ENCODE assay signal across 18 cellular contexts in the genomic region with DNA sequence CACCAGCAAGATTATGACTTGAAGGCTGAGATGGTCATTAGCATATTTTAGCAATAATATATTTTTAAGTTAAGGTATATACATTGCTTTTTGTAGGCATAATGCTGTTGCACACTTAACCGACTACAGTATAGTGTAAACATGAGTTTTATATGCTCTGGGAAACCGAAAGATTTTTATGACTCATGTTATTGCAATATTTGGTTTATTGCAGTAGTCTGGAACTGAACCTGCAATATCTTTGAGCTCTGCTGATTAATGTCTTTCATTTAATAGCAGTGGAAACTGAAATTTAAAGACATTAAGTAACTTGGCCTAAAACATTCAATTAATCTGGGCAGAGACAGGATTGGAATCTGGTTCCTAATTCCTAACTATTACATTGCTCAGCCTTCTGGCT.
DNase-seq lines count a peak whose midpoint lies in the region; ATAC-seq and TF ChIP-seq lines count a peak whose summit lies in the region.
"Had no signal": no experiment of that assay in that cellular context is flagged by ENCODE, and none has a peak within 500 bp of the region (broad histone marks: within the 10 kb centered on the region; RNA-seq: fewer than 3 reads in every experiment).

No MANE protein-coding gene starts in this region.

- no peaks in the 10 kb centered on the region for H3K4me1 ChIP-seq in IMR-90 (ENCODE audit: control insufficient read depth, insufficient read depth, low read length)
- H3K4me1 ChIP-seq in RWPE2 (ENCODE audit: insufficient read depth, poor library complexity, severe bottlenecking): no peaks in the 10 kb centered on the region
- H3K4me1 ChIP-seq in mucosa of descending colon (ENCODE audit: low read depth): no peaks in the 10 kb centered on the region
- H3K4me1 ChIP-seq in trophoblast cell (ENCODE audit: control insufficient read depth in 1 of 2, insufficient read depth in 2 of 2, low read length in 2 of 2): no peaks in the 10 kb centered on the region
- H3K4me1 ChIP-seq in ascending aorta: no peaks in the 10 kb centered on the region

- H3K27ac ChIP-seq in IMR-90 (ENCODE audit: insufficient read depth, low read length) (no peak overlapping the region), RWPE2 (ENCODE audit: poor library complexity, severe bottlenecking) (no peak overlapping the region), trophoblast cell (ENCODE audit: low read depth, low read length) (no peak overlapping the region), ascending aorta (no peak overlapping the region)

- no peak overlapping the region for H2BK20ac ChIP-seq in IMR-90 (ENCODE audit: low read depth, low read length)

- H2BK15ac ChIP-seq in IMR-90 (ENCODE audit: low read depth, low read length): no peak overlapping the region

- H2BK12ac ChIP-seq in trophoblast cell (ENCODE audit: low read length): no peak overlapping the region

- H3K4me1 Mint-ChIP-seq in stimulated activated naive B cell treated with anti-CD40 and anti-IgM and Interleukin-4, amounts not matched to agents 10 μg/mL and 1 μg/mL and 100 μg/mL, for 72 hours: no peaks in the 10 kb centered on the region
- H3K4me1 Mint-ChIP-seq: B cell, H9 had no signal

- no peak for ATAC-seq in IMR-90 (ENCODE audit: low read depth)
- ATAC-seq in RWPE2 (ENCODE audit: low read depth): peak; percentile 58; the same call in 2 of the 3 replicates
- ATAC-seq in mucosa of descending colon: peak; percentile 87
- no peak for ATAC-seq in stimulated activated naive B cell treated with anti-CD40 and anti-IgM and Interleukin-4, amounts not matched to agents 10 μg/mL and 1 μg/mL and 100 μg/mL, for 72 hours (replicated peaks)
- ATAC-seq: GM12878, HepG2 had no signal

- dilution Hi-C loops in IMR-90 (cut with HindIII; ENCODE audit: low sequenced_read_pairs, unreplicated experiment): no loop called here

- H3K18ac ChIP-seq in IMR-90 (ENCODE audit: low read depth, low read length) (no peak overlapping the region), trophoblast cell (ENCODE audit: low read length) (no peak overlapping the region)

- no peak overlapping the region for H2AFZ ChIP-seq in IMR-90 (replicated peaks; ENCODE audit: low read length, poor library complexity)
- no peak overlapping the region for H2AFZ ChIP-seq in trophoblast cell (ENCODE audit: insufficient read depth, low read length, poor library complexity)

- H3K9me1 ChIP-seq in IMR-90 (ENCODE audit: insufficient read depth, low read length): no peaks in the 10 kb centered on the region

- no peaks in the 10 kb centered on the region for H3K36me3 Mint-ChIP-seq in stimulated activated naive B cell treated with anti-CD40 and anti-IgM and Interleukin-4, amounts not matched to agents 10 μg/mL and 1 μg/mL and 100 μg/mL, for 72 hours

- H3K36me3 ChIP-seq in IMR-90 (ENCODE audit: control insufficient read depth, insufficient read depth, low read length): no peaks in the 10 kb centered on the region
- no peaks in the 10 kb centered on the region for H3K36me3 ChIP-seq in RWPE2 (ENCODE audit: low read depth)
- H3K36me3 ChIP-seq in mucosa of descending colon (ENCODE audit: low read depth): no peaks in the 10 kb centered on the region
- H3K36me3 ChIP-seq in trophoblast cell (ENCODE audit: control insufficient read depth in 1 of 2, insufficient read depth in 2 of 2, low read length in 2 of 2): no peaks in the 10 kb centered on the region
- no peaks in the 10 kb centered on the region for H3K36me3 ChIP-seq in ascending aorta

- no peaks in the 10 kb centered on the region for H4K20me1 ChIP-seq in IMR-90 (ENCODE audit: insufficient read depth, low read length)

- H3K23ac ChIP-seq in IMR-90 (ENCODE audit: low read depth, low read length) (no peak overlapping the region), trophoblast cell (ENCODE audit: low read length) (no peak overlapping the region)

- peak; percentile 7 for DNase-seq in IMR-90
- DNase-seq in RWPE2 (ENCODE audit: low spot score): no peak
- DNase-seq in fibroblast of villous mesenchyme (ENCODE audit: low read depth): peak; percentile 68
- no peak for DNase-seq in mucosa of descending colon
- no peak for DNase-seq in trophoblast cell
- no peak for DNase-seq in ascending aorta (ENCODE audit: low spot score in 2 of 2)
- no peak for DNase-seq in stimulated activated CD4-positive, alpha-beta T cell treated with anti-CD3 and anti-CD28 coated beads, Interleukin-4, amount 100 ng/mL, for 24 hours
- no peak for DNase-seq in stimulated activated naive B cell treated with anti-CD40 and anti-IgM and Interleukin-4, amounts not matched to agents 10 μg/mL and 1 μg/mL and 100 μg/mL, for 72 hours
- DNase-seq: C1 segment of cervical spinal cord; Calu3; CD4-positive, alpha-beta T cell; DMS 273 treated with DMSO at 0.1 percent for 48 hours; DMS79; GOT3; H9 had no signal

- no peak overlapping the region for H3K27ac Mint-ChIP-seq in stimulated activated naive B cell treated with anti-CD40 and anti-IgM and Interleukin-4, amounts not matched to agents 10 μg/mL and 1 μg/mL and 100 μg/mL, for 72 hours
- H3K27ac Mint-ChIP-seq: B cell; CD4-positive, alpha-beta T cell; H9 had no signal

- H4K8ac ChIP-seq in IMR-90 (ENCODE audit: low read depth in 2 of 2, low read length in 2 of 2) (no peak overlapping the region), trophoblast cell (ENCODE audit: low read depth, low read length) (no peak overlapping the region)

- no peaks in the 10 kb centered on the region for H3K79me2 ChIP-seq in trophoblast cell (ENCODE audit: control insufficient read depth, insufficient read depth, low read length, poor library complexity)

- H3K79me1 ChIP-seq in IMR-90 (ENCODE audit: low read depth in 1 of 2, low read length in 2 of 2) (no peaks in the 10 kb centered on the region), trophoblast cell (ENCODE audit: low read length) (no peaks in the 10 kb centered on the region)

- H2BK120ac ChIP-seq in IMR-90 (ENCODE audit: low read depth, low read length) (no peak overlapping the region), trophoblast cell (ENCODE audit: insufficient read depth, low read length, poor library complexity) (no peak overlapping the region)

- no peak overlapping the region for H2AK5ac ChIP-seq in IMR-90 (ENCODE audit: low read depth, low read length)
- H2AK5ac ChIP-seq in trophoblast cell (ENCODE audit: low read length): no peak overlapping the region

- TF ChIP-seq POLR2A in IMR-90 (IDR thresholded peaks at IDR 0.05; ENCODE audit: low read depth, low read length): no peak

- H3K9me3 ChIP-seq in IMR-90 (ENCODE audit: control insufficient read depth, insufficient read depth, low read length) (no peaks in the 10 kb centered on the region), RWPE2 (ENCODE audit: severe bottlenecking) (no peaks in the 10 kb centered on the region), mucosa of descending colon (no peaks in the 10 kb centered on the region), trophoblast cell (ENCODE audit: insufficient read depth, low read depth, low read length) (no peaks in the 10 kb centered on the region), ascending aorta (no peaks in the 10 kb centered on the region)

- H3K4ac ChIP-seq in IMR-90 (ENCODE audit: low read depth, low read length) (no peak overlapping the region), trophoblast cell (ENCODE audit: low read depth, low read length) (no peak overlapping the region)

- H3K27me3 ChIP-seq in IMR-90 (ENCODE audit: control insufficient read depth, insufficient read depth, low read length): no peaks in the 10 kb centered on the region
- no peaks in the 10 kb centered on the region for H3K27me3 ChIP-seq in RWPE2 (ENCODE audit: insufficient read depth, poor library complexity, severe bottlenecking)
- no peaks in the 10 kb centered on the region for H3K27me3 ChIP-seq in trophoblast cell (ENCODE audit: insufficient read depth, low read length)
- H3K27me3 ChIP-seq in ascending aorta: no peaks in the 10 kb centered on the region

- peaks cover 0 to 4% of the 10 kb centered on the region in 2 donors for H3K9me3 Mint-ChIP-seq in stimulated activated naive B cell treated with anti-CD40 and anti-IgM and Interleukin-4, amounts not matched to agents 10 μg/mL and 1 μg/mL and 100 μg/mL, for 72 hours

- intact Hi-C loops in IMR-90 (cut with micrococcal nuclease) (loop anchor here (1.0 kb wide), 1 partner anchor 171 kb away; no protein-coding TSS in a partner anchor), mucosa of descending colon (cut with DNase I, micrococcal nuclease) (no loop called here), ascending aorta (cut with DNase I) (no loop called here)

- H3K56ac ChIP-seq in IMR-90 (ENCODE audit: extremely low read depth, insufficient read depth, low read length): no peak overlapping the region

- H3K4me3 ChIP-seq in IMR-90 (ENCODE audit: insufficient read depth, low read depth, low read length) (no peak overlapping the region), RWPE2 (ENCODE audit: severe bottlenecking) (no peak overlapping the region), fibroblast of villous mesenchyme (ENCODE audit: low read depth, low read length) (no peak overlapping the region), mucosa of descending colon (no peak overlapping the region), trophoblast cell (ENCODE audit: low read depth, low read length) (no peak overlapping the region), ascending aorta (no peak overlapping the region)
- H3K4me3 ChIP-seq: GM12878 had no signal

- H3K4me3 Mint-ChIP-seq in stimulated activated naive B cell treated with anti-CD40 and anti-IgM and Interleukin-4, amounts not matched to agents 10 μg/mL and 1 μg/mL and 100 μg/mL, for 72 hours: no peak overlapping the region
- H3K4me3 Mint-ChIP-seq: B cell; CD4-positive, alpha-beta T cell; H9 had no signal

- no peak overlapping the region for H4K12ac ChIP-seq in trophoblast cell (ENCODE audit: low read depth, low read length)

- H3K4me2 ChIP-seq in IMR-90 (ENCODE audit: low read depth, low read length) (no peak overlapping the region), trophoblast cell (ENCODE audit: low read length) (no peak overlapping the region)

- H3K27me3 Mint-ChIP-seq in stimulated activated naive B cell treated with anti-CD40 and anti-IgM and Interleukin-4, amounts not matched to agents 10 μg/mL and 1 μg/mL and 100 μg/mL, for 72 hours: no peaks in the 10 kb centered on the region
- H3K27me3 Mint-ChIP-seq: B cell; CD4-positive, alpha-beta T cell had no signal

- TF ChIP-seq CTCF in IMR-90 (conservative IDR thresholded peaks at IDR 0.05; ENCODE audit: low read depth, low read length) (no peak), RWPE2 (IDR thresholded peaks at IDR 0.05; ENCODE audit: poor library complexity, severe bottlenecking) (no peak), fibroblast of villous mesenchyme (IDR thresholded peaks at IDR 0.05; ENCODE audit: insufficient read depth, low read depth, low read length) (no peak), mucosa of descending colon (IDR thresholded peaks at IDR 0.05) (no peak), ascending aorta (IDR thresholded peaks at IDR 0.05) (no peak)

- H4K91ac ChIP-seq in IMR-90 (ENCODE audit: insufficient read depth, low read depth, low read length): no peak overlapping the region
- H4K91ac ChIP-seq in trophoblast cell (ENCODE audit: low read depth, low read length): no peak overlapping the region

- POLR2A ChIA-PET in IMR-90 (lab: Charles Lee; ENCODE audit: unreplicated experiment): no interaction called here

- H2BK5ac ChIP-seq in IMR-90 (ENCODE audit: low read depth, low read length, poor library complexity, severe bottlenecking): no peak overlapping the region
- no peak overlapping the region for H2BK5ac ChIP-seq in trophoblast cell (ENCODE audit: low read depth, low read length, poor library complexity)

- H4K5ac ChIP-seq in IMR-90 (ENCODE audit: low read depth, low read length): no peak overlapping the region

- no TSS peak for BruUV-seq in IMR-90 (replicated peaks; lab: Mats Ljungman, UMichigan)

- CTCF ChIA-PET in IMR-90 (lab: Yijun Ruan, JAX): no interaction called here

- TF ChIP-seq RAD21 in IMR-90 (IDR thresholded peaks at IDR 0.05; ENCODE audit: low read length): no peak

- WGBS in IMR-90 (ENCODE audit: extremely low coverage in 2 of 2, insufficient read length in 1 of 2), 2 experiments: no CpG with 5 or more reads among the region's 2 CpGs
- WGBS in trophoblast cell (ENCODE audit: extremely low coverage, insufficient coverage, insufficient read length): no CpG with 5 or more reads among the region's 2 CpGs

- H3K14ac ChIP-seq in IMR-90 (replicated peaks; ENCODE audit: low read depth, low read length) (no peak overlapping the region), trophoblast cell (ENCODE audit: low read length) (no peak overlapping the region)

- H3K9ac ChIP-seq in IMR-90 (ENCODE audit: low read depth, low read length) (no peak overlapping the region), trophoblast cell (ENCODE audit: low read length) (no peak overlapping the region)

- H2AK9ac ChIP-seq in IMR-90 (replicated peaks; ENCODE audit: low read depth, low read length, poor library complexity): no peak overlapping the region

- in situ Hi-C loops in IMR-90 (cut with MboI; ENCODE audit: low sequenced_read_pairs): no loop called here

Comparison
In these comparisons a context has a peak if more than half of its experiments do, and no peak if none do; other contexts are left out.
1. ATAC-seq: peak in RWPE2 (single experiment) and mucosa of descending colon (single experiment); none in IMR-90 (single experiment) and stimulated activated naive B cell treated with anti-CD40 and anti-IgM and Interleukin-4, amounts not matched to agents 10 μg/mL and 1 μg/mL and 100 μg/mL, for 72 hours (0 of 2).
2. DNase-seq: peak in IMR-90 (single experiment) and fibroblast of villous mesenchyme (single experiment); none in RWPE2 (single experiment), mucosa of descending colon (0 of 3), trophoblast cell (0 of 2), ascending aorta (0 of 2), stimulated activated CD4-positive, alpha-beta T cell treated with anti-CD3 and anti-CD28 coated beads, Interleukin-4, amount 100 ng/mL, for 24 hours (single experiment) and stimulated activated naive B cell treated with anti-CD40 and anti-IgM and Interleukin-4, amounts not matched to agents 10 μg/mL and 1 μg/mL and 100 μg/mL, for 72 hours (single experiment).